ENCODE assay signal across 1 cellular context in the genomic region with DNA sequence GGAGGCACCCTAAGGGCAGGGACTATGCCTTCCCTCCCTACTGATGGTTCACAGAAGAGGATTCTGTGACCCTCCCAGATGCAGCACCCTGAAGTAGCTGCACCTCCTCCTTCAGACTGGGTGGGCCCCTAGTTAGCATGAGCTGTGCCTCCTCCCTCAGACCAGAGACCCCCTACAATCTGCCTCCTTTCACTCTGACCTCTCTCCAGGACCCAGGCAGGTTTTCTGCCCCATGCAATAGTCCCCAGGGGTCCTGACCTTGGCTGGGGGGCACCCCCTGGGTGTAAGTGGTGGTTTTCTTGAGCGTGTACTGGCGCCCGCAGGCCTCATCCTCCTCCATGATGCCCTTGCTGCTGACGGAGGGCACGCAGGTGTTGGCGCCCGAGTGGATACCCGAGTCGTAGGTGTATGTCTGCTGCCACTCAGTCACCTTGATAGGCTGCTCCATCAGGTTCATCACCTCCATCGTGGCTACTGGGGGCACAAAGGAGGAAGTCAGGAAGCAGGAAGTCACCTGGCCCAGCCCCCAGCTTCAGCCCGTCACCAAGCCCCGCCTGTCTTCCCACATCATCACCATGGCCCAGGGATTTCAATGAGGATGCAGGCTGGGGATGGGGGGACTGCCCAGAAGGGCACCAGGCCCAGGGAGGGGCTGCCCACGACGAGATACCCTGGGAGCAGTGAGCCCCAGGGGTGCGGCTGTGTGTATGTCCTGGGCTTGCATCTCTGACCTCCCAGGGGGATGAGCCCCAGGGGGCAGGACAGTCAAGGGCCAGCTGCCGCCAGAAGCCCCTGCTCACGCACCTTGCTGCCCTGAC.
TF ChIP-seq lines count a peak whose summit lies in the region.

No MANE protein-coding gene starts in this region.

TF ChIP-seq in GM12878, 131 proteins besides CTCF, POLR2A, EP300 and RAD21 (continued from another document):
- TF ChIP-seq, protein P1, sequence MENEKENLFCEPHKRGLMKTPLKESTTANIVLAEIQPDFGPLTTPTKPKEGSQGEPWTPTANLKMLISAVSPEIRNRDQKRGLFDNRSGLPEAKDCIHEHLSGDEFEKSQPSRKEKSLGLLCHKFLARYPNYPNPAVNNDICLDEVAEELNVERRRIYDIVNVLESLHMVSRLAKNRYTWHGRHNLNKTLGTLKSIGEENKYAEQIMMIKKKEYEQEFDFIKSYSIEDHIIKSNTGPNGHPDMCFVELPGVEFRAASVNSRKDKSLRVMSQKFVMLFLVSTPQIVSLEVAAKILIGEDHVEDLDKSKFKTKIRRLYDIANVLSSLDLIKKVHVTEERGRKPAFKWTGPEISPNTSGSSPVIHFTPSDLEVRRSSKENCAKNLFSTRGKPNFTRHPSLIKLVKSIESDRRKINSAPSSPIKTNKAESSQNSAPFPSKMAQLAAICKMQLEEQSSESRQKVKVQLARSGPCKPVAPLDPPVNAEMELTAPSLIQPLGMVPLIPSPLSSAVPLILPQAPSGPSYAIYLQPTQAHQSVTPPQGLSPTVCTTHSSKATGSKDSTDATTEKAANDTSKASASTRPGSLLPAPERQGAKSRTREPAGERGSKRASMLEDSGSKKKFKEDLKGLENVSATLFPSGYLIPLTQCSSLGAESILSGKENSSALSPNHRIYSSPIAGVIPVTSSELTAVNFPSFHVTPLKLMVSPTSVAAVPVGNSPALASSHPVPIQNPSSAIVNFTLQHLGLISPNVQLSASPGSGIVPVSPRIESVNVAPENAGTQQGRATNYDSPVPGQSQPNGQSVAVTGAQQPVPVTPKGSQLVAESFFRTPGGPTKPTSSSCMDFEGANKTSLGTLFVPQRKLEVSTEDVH (IDR thresholded peaks at IDR 0.05; ENCODE audit: low read depth, partially characterized antibody) = no peak
- peak; percentile 58; the same call in 1 of the 2 replicates for TF ChIP-seq SPI1 (IDR thresholded peaks at IDR 0.05; ENCODE audit: borderline replicate concordance, insufficient read depth, low read depth, low read length)
- TF ChIP-seq, protein P2, sequence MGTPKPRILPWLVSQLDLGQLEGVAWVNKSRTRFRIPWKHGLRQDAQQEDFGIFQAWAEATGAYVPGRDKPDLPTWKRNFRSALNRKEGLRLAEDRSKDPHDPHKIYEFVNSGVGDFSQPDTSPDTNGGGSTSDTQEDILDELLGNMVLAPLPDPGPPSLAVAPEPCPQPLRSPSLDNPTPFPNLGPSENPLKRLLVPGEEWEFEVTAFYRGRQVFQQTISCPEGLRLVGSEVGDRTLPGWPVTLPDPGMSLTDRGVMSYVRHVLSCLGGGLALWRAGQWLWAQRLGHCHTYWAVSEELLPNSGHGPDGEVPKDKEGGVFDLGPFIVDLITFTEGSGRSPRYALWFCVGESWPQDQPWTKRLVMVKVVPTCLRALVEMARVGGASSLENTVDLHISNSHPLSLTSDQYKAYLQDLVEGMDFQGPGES (IDR thresholded peaks at IDR 0.05) = no peak
- TF ChIP-seq, protein P3, sequence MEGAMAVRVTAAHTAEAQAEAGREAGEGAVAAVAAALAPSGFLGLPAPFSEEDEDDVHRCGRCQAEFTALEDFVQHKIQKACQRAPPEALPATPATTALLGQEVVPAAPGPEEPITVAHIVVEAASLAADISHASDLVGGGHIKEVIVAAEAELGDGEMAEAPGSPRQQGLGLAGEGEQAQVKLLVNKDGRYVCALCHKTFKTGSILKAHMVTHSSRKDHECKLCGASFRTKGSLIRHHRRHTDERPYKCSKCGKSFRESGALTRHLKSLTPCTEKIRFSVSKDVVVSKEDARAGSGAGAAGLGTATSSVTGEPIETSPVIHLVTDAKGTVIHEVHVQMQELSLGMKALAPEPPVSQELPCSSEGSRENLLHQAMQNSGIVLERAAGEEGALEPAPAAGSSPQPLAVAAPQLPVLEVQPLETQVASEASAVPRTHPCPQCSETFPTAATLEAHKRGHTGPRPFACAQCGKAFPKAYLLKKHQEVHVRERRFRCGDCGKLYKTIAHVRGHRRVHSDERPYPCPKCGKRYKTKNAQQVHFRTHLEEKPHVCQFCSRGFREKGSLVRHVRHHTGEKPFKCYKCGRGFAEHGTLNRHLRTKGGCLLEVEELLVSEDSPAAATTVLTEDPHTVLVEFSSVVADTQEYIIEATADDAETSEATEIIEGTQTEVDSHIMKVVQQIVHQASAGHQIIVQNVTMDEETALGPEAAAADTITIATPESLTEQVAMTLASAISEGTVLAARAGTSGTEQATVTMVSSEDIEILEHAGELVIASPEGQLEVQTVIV (IDR thresholded peaks at IDR 0.05; ENCODE audit: borderline replicate concordance, partially characterized antibody) = peak; percentile 45
- no peak for TF ChIP-seq HDGF (IDR thresholded peaks at IDR 0.05)
- no peak for TF ChIP-seq NR2C1 (IDR thresholded peaks at IDR 0.05)
- TF ChIP-seq, protein P4, sequence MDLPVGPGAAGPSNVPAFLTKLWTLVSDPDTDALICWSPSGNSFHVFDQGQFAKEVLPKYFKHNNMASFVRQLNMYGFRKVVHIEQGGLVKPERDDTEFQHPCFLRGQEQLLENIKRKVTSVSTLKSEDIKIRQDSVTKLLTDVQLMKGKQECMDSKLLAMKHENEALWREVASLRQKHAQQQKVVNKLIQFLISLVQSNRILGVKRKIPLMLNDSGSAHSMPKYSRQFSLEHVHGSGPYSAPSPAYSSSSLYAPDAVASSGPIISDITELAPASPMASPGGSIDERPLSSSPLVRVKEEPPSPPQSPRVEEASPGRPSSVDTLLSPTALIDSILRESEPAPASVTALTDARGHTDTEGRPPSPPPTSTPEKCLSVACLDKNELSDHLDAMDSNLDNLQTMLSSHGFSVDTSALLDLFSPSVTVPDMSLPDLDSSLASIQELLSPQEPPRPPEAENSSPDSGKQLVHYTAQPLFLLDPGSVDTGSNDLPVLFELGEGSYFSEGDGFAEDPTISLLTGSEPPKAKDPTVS (IDR thresholded peaks at IDR 0.05; ENCODE audit: low read depth, low read length) = no peak
- TF ChIP-seq, protein P5, sequence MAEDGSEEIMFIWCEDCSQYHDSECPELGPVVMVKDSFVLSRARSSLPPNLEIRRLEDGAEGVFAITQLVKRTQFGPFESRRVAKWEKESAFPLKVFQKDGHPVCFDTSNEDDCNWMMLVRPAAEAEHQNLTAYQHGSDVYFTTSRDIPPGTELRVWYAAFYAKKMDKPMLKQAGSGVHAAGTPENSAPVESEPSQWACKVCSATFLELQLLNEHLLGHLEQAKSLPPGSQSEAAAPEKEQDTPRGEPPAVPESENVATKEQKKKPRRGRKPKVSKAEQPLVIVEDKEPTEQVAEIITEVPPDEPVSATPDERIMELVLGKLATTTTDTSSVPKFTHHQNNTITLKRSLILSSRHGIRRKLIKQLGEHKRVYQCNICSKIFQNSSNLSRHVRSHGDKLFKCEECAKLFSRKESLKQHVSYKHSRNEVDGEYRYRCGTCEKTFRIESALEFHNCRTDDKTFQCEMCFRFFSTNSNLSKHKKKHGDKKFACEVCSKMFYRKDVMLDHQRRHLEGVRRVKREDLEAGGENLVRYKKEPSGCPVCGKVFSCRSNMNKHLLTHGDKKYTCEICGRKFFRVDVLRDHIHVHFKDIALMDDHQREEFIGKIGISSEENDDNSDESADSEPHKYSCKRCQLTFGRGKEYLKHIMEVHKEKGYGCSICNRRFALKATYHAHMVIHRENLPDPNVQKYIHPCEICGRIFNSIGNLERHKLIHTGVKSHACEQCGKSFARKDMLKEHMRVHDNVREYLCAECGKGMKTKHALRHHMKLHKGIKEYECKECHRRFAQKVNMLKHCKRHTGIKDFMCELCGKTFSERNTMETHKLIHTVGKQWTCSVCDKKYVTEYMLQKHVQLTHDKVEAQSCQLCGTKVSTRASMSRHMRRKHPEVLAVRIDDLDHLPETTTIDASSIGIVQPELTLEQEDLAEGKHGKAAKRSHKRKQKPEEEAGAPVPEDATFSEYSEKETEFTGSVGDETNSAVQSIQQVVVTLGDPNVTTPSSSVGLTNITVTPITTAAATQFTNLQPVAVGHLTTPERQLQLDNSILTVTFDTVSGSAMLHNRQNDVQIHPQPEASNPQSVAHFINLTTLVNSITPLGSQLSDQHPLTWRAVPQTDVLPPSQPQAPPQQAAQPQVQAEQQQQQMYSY (CRISPR knock-in tag; IDR thresholded peaks at IDR 0.05) = no peak
- TF ChIP-seq MXI1 (IDR thresholded peaks at IDR 0.05; ENCODE audit: low read depth, low read length) = no peak
- TF ChIP-seq, protein P6, sequence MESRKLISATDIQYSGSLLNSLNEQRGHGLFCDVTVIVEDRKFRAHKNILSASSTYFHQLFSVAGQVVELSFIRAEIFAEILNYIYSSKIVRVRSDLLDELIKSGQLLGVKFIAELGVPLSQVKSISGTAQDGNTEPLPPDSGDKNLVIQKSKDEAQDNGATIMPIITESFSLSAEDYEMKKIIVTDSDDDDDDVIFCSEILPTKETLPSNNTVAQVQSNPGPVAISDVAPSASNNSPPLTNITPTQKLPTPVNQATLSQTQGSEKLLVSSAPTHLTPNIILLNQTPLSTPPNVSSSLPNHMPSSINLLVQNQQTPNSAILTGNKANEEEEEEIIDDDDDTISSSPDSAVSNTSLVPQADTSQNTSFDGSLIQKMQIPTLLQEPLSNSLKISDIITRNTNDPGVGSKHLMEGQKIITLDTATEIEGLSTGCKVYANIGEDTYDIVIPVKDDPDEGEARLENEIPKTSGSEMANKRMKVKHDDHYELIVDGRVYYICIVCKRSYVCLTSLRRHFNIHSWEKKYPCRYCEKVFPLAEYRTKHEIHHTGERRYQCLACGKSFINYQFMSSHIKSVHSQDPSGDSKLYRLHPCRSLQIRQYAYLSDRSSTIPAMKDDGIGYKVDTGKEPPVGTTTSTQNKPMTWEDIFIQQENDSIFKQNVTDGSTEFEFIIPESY (IDR thresholded peaks at IDR 0.05) = no peak
TF ChIP-seq in GM12878: peak in this region for 9.
